ENCODE assay signal across 8 cellular contexts in genomic region chr1:236604218-236605029, GRCh38. TPM values are rescaled to one million over a fixed set of nuclear protein-coding genes. Genes with fewer than 3 reads are reported as not detected.
DNase-seq lines count a peak whose midpoint lies in the region; ATAC-seq and TF ChIP-seq lines count a peak whose summit lies in the region.

Gene HEATR1, minus strand, starts transcription at chr1:236604516. Its CDS starts 421 bp downstream, at chr1:236604095.

- H3K36me3 Mint-ChIP-seq in effector memory CD8-positive, alpha-beta T cell (ENCODE audit: insufficient read depth), result peaks cover 45% of the 10 kb centered on the region

- POLR2A ChIA-PET in activated CD8-positive, alpha-beta memory T cell treated with anti-CD3 and anti-CD28 coated beads for 36 hours (lab: Charles Lee), result interaction anchor here (0.6 to 0.9 kb wide), 2 partner anchors 70 to 81 kb away, joined by 3 read pairs; no protein-coding TSS in a partner anchor

- DNase-seq in CMK (ENCODE audit: low read depth) (peak; percentile 97), GM20000 (ENCODE audit: low spot score) (peak; percentile 84), HT-29 (ENCODE audit: low spot score) (peak; percentile 92), NOMO-1 (lab: John Stamatoyannopoulos, UW; ENCODE audit: unreplicated experiment in 2 of 2) (peak; percentile 81 to 83), medulla oblongata (ENCODE audit: extremely low spot score) (peak; percentile 97)
- peak; percentile 58 to 72 (median 63) for DNase-seq in effector memory CD8-positive, alpha-beta T cell
- peak; percentile 79 for DNase-seq in stimulated activated CD8-positive, alpha-beta memory T cell treated with anti-CD3 and anti-CD28 coated beads, Interleukin-12 subunit alpha, Interleukin-12 subunit beta, amount 100 ng/mL, for 1 hour (ENCODE audit: low read depth)

- peak within 1 kb of the TSS; percentile 90 to 96 for H3K27ac Mint-ChIP-seq in effector memory CD8-positive, alpha-beta T cell

- CTCF ChIA-PET in activated CD8-positive, alpha-beta memory T cell treated with anti-CD3 and anti-CD28 coated beads for 36 hours (lab: Charles Lee), result no interaction called here

- peak within 1 kb of the TSS; percentile 92 for H3K4me3 Mint-ChIP-seq in effector memory CD8-positive, alpha-beta T cell

- TF ChIP-seq CTCF in GM20000 (IDR thresholded peaks at IDR 0.05; ENCODE audit: extremely low read depth, missing control alignments), result no peak

- peak; percentile 83 for ATAC-seq in effector memory CD8-positive, alpha-beta T cell (replicated peaks)

- peaks cover 14 to 25% of the 10 kb centered on the region in 2 donors for H3K4me1 Mint-ChIP-seq in effector memory CD8-positive, alpha-beta T cell (ENCODE audit: low read depth in 2 of 2)

- H3K27me3 Mint-ChIP-seq in effector memory CD8-positive, alpha-beta T cell, result peaks cover 15 to 19% of the 10 kb centered on the region in 2 donors

- H3K9me3 Mint-ChIP-seq in effector memory CD8-positive, alpha-beta T cell, result no peaks in the 10 kb centered on the region

RNA-seq across cellular contexts. Expression of gene HEATR1, which starts in this region (rescaled TPM):
- 13.7 and 19.4 TPM in 2 replicates for total RNA-seq in HT-29 (2014; rRNA removed; shearing (Covaris generic))
- total RNA-seq in activated CD8-positive, alpha-beta memory T cell treated with anti-CD3 and anti-CD28 coated beads for 36 hours, result 100 to 1,000 TPM; 106 to 111 TPM

Comparison
In these comparisons a context has a peak if more than half of its experiments do, and no peak if none do; other contexts are left out.
1. Peak in every context shown above with its lines: DNase-seq and ATAC-seq.